8 cellular contexts compared by ENCODE assay signal in the genomic region with DNA sequence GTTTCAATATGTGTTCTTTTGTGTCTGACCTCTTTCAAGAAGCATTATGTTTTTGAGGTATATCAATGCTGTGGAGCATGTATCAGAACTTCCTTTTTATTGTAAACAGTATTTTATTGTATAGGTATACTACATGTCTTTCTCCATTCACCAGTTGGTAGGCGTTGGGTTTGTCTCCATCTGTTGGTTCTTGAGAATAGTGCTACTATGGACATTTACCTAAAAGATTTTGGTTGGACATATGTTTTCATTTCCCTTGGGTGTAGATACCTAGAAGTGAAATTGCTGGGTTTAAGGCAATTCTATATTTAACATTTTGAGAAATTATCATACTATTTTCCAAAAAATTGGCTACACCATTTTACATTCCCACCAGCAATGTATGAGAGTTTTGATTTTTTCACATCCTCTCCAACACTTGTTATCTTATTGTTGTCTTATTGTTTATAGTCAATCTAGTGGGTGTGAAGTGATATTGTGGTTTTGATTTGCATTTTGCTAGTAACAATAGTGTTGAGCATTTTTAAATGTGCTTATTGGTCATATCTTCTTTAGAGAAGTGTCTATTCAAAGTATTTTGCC.
DNase-seq lines count a peak whose midpoint lies in the region; ATAC-seq and TF ChIP-seq lines count a peak whose summit lies in the region.

No MANE protein-coding gene starts in this region.

- BruUV-seq in A673 (replicated peaks; lab: Mats Ljungman, UMichigan) (no TSS peak), PC-3 (replicated peaks; lab: Mats Ljungman, UMichigan) (no TSS peak)

- DNase-seq in A673 (ENCODE audit: low spot score) = peak; percentile 59
- peak; percentile 36 for DNase-seq in H7
- peak; percentile 59 for DNase-seq in PC-3
- DNase-seq in fibroblast of villous mesenchyme (ENCODE audit: low read depth) = peak; percentile 50
- DNase-seq in Peyer's patch = no peak
- no peak for DNase-seq in SKM-1 treated with dmso at 0.1 percent for 144 hours (lab: John Stamatoyannopoulos, UW; ENCODE audit: unreplicated experiment)
- no peak for DNase-seq in posterior cingulate gyrus

- H3K27me3 ChIP-seq in A673 (replicated peaks; ENCODE audit: insufficient read depth, low read depth, low read length, poor library complexity) (peaks cover 8% of the 10 kb centered on the region), H7 (ENCODE audit: control insufficient read depth, insufficient read depth, low read length) (no peaks in the 10 kb centered on the region), PC-3 (ENCODE audit: low read length) (no peaks in the 10 kb centered on the region), Peyer's patch (no peaks in the 10 kb centered on the region)

- no peaks in the 10 kb centered on the region for H3K4me1 ChIP-seq in A673 (ENCODE audit: insufficient read depth, low read length, poor library complexity, severe bottlenecking)
- no peaks in the 10 kb centered on the region for H3K4me1 ChIP-seq in PC-3 (ENCODE audit: insufficient read depth, low read length)
- H3K4me1 ChIP-seq in Peyer's patch = no peaks in the 10 kb centered on the region

- H3K9me2 ChIP-seq in PC-3 (replicated peaks; ENCODE audit: low read length) = no peaks in the 10 kb centered on the region

- H3K27ac ChIP-seq in A673 (ENCODE audit: low read depth, low read length, poor library complexity, severe bottlenecking) (no peak overlapping the region), PC-3 (ENCODE audit: low read length) (no peak overlapping the region), Peyer's patch (no peak overlapping the region)

- POLR2A ChIA-PET in A673 (lab: Charles Lee; ENCODE audit: low non-redundant PET) = no interaction called here
- POLR2A ChIA-PET in PC-3 (lab: Charles Lee; ENCODE audit: unreplicated experiment) = no interaction called here

- H3K9me3 ChIP-seq in A673 (ENCODE audit: low read depth, low read length, poor library complexity, severe bottlenecking) = no peaks in the 10 kb centered on the region
- H3K9me3 ChIP-seq in PC-3 (ENCODE audit: low read length) = no peaks in the 10 kb centered on the region
- no peaks in the 10 kb centered on the region for H3K9me3 ChIP-seq in Peyer's patch

- TF ChIP-seq CTCF in A673 (conservative IDR thresholded peaks at IDR 0.05; ENCODE audit: low read depth, low read length) (peak; percentile 71), PC-3 (conservative IDR thresholded peaks at IDR 0.05; ENCODE audit: low read depth, low read length) (peak; percentile 68), fibroblast of villous mesenchyme (IDR thresholded peaks at IDR 0.05; ENCODE audit: insufficient read depth, low read depth, low read length) (peak; percentile 66), Peyer's patch (IDR thresholded peaks at IDR 0.05) (peak in 1 of 6 experiments; percentile 13)

- no peak for TF ChIP-seq POLR2A in Peyer's patch (IDR thresholded peaks at IDR 0.05)

- H3K4me3 ChIP-seq in A673 (ENCODE audit: low read depth, low read length, poor library complexity, severe bottlenecking) = no peak overlapping the region
- H3K4me3 ChIP-seq in H7 (ENCODE audit: insufficient read depth, low read depth, low read length) = no peak overlapping the region
- H3K4me3 ChIP-seq in PC-3 (ENCODE audit: low read length) = no peak overlapping the region
- H3K4me3 ChIP-seq in fibroblast of villous mesenchyme (ENCODE audit: low read depth, low read length) = no peak overlapping the region
- H3K4me3 ChIP-seq in Peyer's patch = no peak overlapping the region

- H3F3A ChIP-seq in PC-3 (ENCODE audit: low read length, unreplicated experiment) = no peaks in the 10 kb centered on the region

- H2AFZ ChIP-seq in PC-3 (ENCODE audit: low read length) = no peak overlapping the region

- CTCF ChIA-PET in A673 (lab: Charles Lee) (no interaction called here), PC-3 (lab: Charles Lee) (no interaction called here)

- H3K79me2 ChIP-seq in PC-3 (ENCODE audit: low read length) = no peaks in the 10 kb centered on the region

- intact Hi-C loops in A673 (cut with micrococcal nuclease; ENCODE audit: unreplicated experiment) = loop anchor here (5.0 to 10.0 kb wide), 4 partner anchors 502 to 769 kb away; a partner anchor contains a TSS
- intact Hi-C loops in PC-3 (cut with micrococcal nuclease) = loop anchor here (1.0 to 10.0 kb wide), 3 partner anchors 502 to 767 kb away; a partner anchor contains a TSS
- intact Hi-C loops in posterior cingulate gyrus (cut with DNase I) = no loop called here

- no peak overlapping the region for H3K9ac ChIP-seq in PC-3 (ENCODE audit: low read length)

- H4K20me1 ChIP-seq in PC-3 (ENCODE audit: low read length) = no peaks in the 10 kb centered on the region

- no peak overlapping the region for H3K4me2 ChIP-seq in PC-3 (ENCODE audit: low read length)

- ATAC-seq in PC-3 = 0 out of 2 replicates have a peak, but pooled peaks have one; percentile 37
- no peak for ATAC-seq in GM21390 (IDR thresholded peaks at IDR 0.05; ENCODE audit: unreplicated experiment)

- no peaks in the 10 kb centered on the region for H3K36me3 ChIP-seq in A673 (ENCODE audit: insufficient read depth, low read length, poor library complexity, severe bottlenecking)
- no peaks in the 10 kb centered on the region for H3K36me3 ChIP-seq in H7 (replicated peaks; ENCODE audit: control insufficient read depth, insufficient read depth, low read length)
- H3K36me3 ChIP-seq in PC-3 (ENCODE audit: low read depth, low read length) = no peaks in the 10 kb centered on the region
- no peaks in the 10 kb centered on the region for H3K36me3 ChIP-seq in Peyer's patch

Comparison
In these comparisons a context has a peak if more than half of its experiments do, and no peak if none do; other contexts are left out.
1. DNase-seq: peak in A673 (single experiment), H7 (single experiment), PC-3 (single experiment) and fibroblast of villous mesenchyme (single experiment); none in Peyer's patch (0 of 3), SKM-1 treated with dmso at 0.1 percent for 144 hours (single experiment) and posterior cingulate gyrus (0 of 10).